In the genomic region with DNA sequence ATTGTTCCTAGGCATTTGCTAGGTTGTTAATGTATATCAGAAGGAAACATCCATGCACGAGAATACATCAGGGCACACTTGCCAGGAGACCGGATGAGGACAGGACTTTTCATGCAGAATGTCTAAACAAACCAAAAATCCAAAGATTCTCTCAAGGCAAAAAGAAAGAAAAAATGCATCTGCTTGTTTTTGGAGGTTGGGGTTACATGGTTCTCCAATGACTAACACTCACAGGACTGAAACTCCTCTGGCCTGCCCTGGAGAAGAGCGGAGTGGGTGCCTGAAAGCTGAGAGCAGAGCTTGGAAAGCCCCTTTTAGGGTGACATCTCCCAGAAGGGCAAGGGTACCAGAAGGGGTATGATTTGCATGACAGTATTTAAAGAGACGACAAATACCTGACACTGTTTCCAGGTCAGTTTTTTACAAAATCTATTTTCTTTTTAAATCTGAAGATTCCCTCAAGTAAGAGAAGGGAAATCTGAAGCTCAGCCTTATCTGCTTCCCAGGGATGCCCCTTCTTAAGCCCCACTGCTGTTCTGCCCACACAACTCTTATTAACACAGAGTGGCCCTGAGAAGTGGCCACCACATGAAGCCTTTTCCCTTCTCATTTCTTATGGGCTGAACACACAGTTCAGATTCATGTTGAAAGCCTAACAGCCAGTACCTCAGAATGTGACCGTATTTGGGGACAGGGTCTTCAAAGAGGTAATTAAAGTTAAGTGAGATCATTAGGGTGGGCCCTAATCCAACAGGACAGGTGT, we compare ENCODE assay signal across 9 cellular contexts.
A peak's percentile ranks its signal among the peaks of the same experiment; 100 is the strongest.
DNase-seq lines count a peak whose midpoint lies in the region; ATAC-seq and TF ChIP-seq lines count a peak whose summit lies in the region.
"Had no signal": no experiment of that assay in that cellular context is flagged by ENCODE, and none has a peak within 500 bp of the region (broad histone marks: within the 10 kb centered on the region; RNA-seq: fewer than 3 reads in every experiment).

No MANE protein-coding gene starts in this region.

- no peaks in the 10 kb centered on the region for H4K20me1 ChIP-seq in GM23248 (ENCODE audit: insufficient read depth)

- DNase-seq in GM23248: peak; percentile 63
- peak; percentile 52 for DNase-seq in M059J (ENCODE audit: low read depth)
- no peak for DNase-seq in SW 1271 (lab: John Stamatoyannopoulos, UW)
- DNase-seq in islet precursor cell: no peak
- DNase-seq in thyroid gland: no peak
- no peak for DNase-seq in NCI-H510A (lab: John Stamatoyannopoulos, UW)

- intact Hi-C loops in thyroid gland (cut with DNase I): no loop called here

- H3K4me2 ChIP-seq in GM23248 (ENCODE audit: unreplicated experiment): no peak overlapping the region

- TF ChIP-seq CTCF in thyroid gland (IDR thresholded peaks at IDR 0.05): no peak

- no peak overlapping the region for H2AFZ ChIP-seq in GM23248

- no peak overlapping the region for H3K9ac ChIP-seq in GM23248

- H3K27ac ChIP-seq in GM23248 (peak overlapping the region; percentile 29; the same call in 1 of the 2 replicates), mesodermal cell (ENCODE audit: low read depth, low read length, severe bottlenecking) (peak overlapping the region; percentile 8), thyroid gland (no peak overlapping the region)
- H3K27ac ChIP-seq: VCaP had no signal

- no peaks in the 10 kb centered on the region for H3K27me3 ChIP-seq in GM23248 (replicated peaks; ENCODE audit: insufficient read depth)
- H3K27me3 ChIP-seq in thyroid gland: no peaks in the 10 kb centered on the region

- H3K9me3 ChIP-seq in GM23248 (ENCODE audit: low read depth): no peaks in the 10 kb centered on the region
- no peaks in the 10 kb centered on the region for H3K9me3 ChIP-seq in mesodermal cell (ENCODE audit: control insufficient read depth, low read length)
- H3K9me3 ChIP-seq in thyroid gland: no peaks in the 10 kb centered on the region

- H3K79me2 ChIP-seq in GM23248 (ENCODE audit: insufficient read depth): no peaks in the 10 kb centered on the region

- H3K36me3 ChIP-seq in GM23248 (ENCODE audit: low read depth) (0 out of 2 replicates have a peak, but pooled peaks cover 6% of the 10 kb centered on the region), mesodermal cell (ENCODE audit: control insufficient read depth, insufficient read depth, low read length) (peaks cover 5% of the 10 kb centered on the region), thyroid gland (no peaks in the 10 kb centered on the region)

- H3F3A ChIP-seq in GM23248 (ENCODE audit: insufficient read depth): no peaks in the 10 kb centered on the region

- 87 to 88% methylated on average over 5 of the region's 5 CpGs for WGBS in GM23248 (ENCODE audit: low coverage in 1 of 2, low lambda C conversion rate in 2 of 2, missing lambda C conversion rate in 2 of 2), 2 experiments
- WGBS in mesodermal cell (ENCODE audit: insufficient coverage in 2 of 2), 2 experiments: 89 to 95% methylated on average over 1 to 3 of the region's 5 CpGs
- WGBS in thyroid gland, 2 donors: 90 to 91% methylated on average over 5 of the region's 5 CpGs

- no peak overlapping the region for H3K4me3 ChIP-seq in GM23248
- H3K4me3 ChIP-seq in mesodermal cell (ENCODE audit: extremely low read depth, insufficient read depth, low read length, poor library complexity, severe bottlenecking): no peak overlapping the region
- H3K4me3 ChIP-seq in thyroid gland (replicated peaks in 1 of 3): no peak overlapping the region

- ATAC-seq in GM18520 (IDR thresholded peaks at IDR 0.05; ENCODE audit: unreplicated experiment): peak; percentile 79

- no peak for TF ChIP-seq POLR2A in thyroid gland (IDR thresholded peaks at IDR 0.05)

- in situ Hi-C loops in GM23248 (cut with MboI): no loop called here

- no peaks in the 10 kb centered on the region for H3K9me2 ChIP-seq in GM23248 (ENCODE audit: insufficient read depth)

- H3K4me1 ChIP-seq in GM23248 (ENCODE audit: insufficient read depth): peaks cover 10% of the 10 kb centered on the region
- H3K4me1 ChIP-seq in mesodermal cell (ENCODE audit: control insufficient read depth, insufficient read depth, low read length, poor library complexity, severe bottlenecking): peaks cover 8% of the 10 kb centered on the region
- H3K4me1 ChIP-seq in thyroid gland: no peaks in the 10 kb centered on the region

Comparison
In these comparisons a context has a peak if more than half of its experiments do, and no peak if none do; other contexts are left out.
1. DNase-seq: peak in GM23248 (single experiment) and M059J (single experiment); none in SW 1271 (0 of 2), islet precursor cell (single experiment), thyroid gland (0 of 2) and NCI-H510A (single experiment).
2. H3K27ac ChIP-seq: peak in GM23248 (single experiment) and mesodermal cell (single experiment); none in thyroid gland (0 of 3).